Comparison of ENCODE assay signal across 12 cellular contexts in genomic region chr12:19018302-19018980, GRCh38.
A peak's percentile ranks its signal among the peaks of the same experiment; 100 is the strongest.
DNase-seq lines count a peak whose midpoint lies in the region; ATAC-seq and TF ChIP-seq lines count a peak whose summit lies in the region.
"Had no signal": no experiment of that assay in that cellular context is flagged by ENCODE, and none has a peak within 500 bp of the region (broad histone marks: within the 10 kb centered on the region; RNA-seq: fewer than 3 reads in every experiment).

No MANE protein-coding gene starts in this region.

- no peaks in the 10 kb centered on the region for H3K36me3 Mint-ChIP-seq in stimulated activated effector memory CD8-positive, alpha-beta T cell treated with anti-CD3 and anti-CD28 coated beads, Interleukin-12 subunit alpha, Interleukin-12 subunit beta, amount 100 ng/mL, for 72 hours

- peaks cover 4% of the 10 kb centered on the region for H3K4me1 ChIP-seq in right cardiac atrium (ENCODE audit: control insufficient read depth, insufficient read depth, low read length)
- H3K4me1 ChIP-seq in aorta (ENCODE audit: control insufficient read depth in 1 of 2, insufficient read depth in 2 of 2, low read length in 2 of 2) = peaks cover 0 to 3% of the 10 kb centered on the region in 2 donors

- 43% methylated on average over 1 of the region's 1 CpG for WGBS in right cardiac atrium
- WGBS in aorta, 2 donors = 0 to 9% methylated on average over 1 of the region's 1 CpG

- intact Hi-C loops in right cardiac atrium (cut with DNase I) (no loop called here), aorta (cut with DNase I) (no loop called here)

- ATAC-seq in right cardiac atrium (peak; percentile 68 to 82), aorta (ENCODE audit: low FRiP score) (no peak), GM18867 (IDR thresholded peaks at IDR 0.05; ENCODE audit: unreplicated experiment) (no peak)
- ATAC-seq in stimulated activated effector memory CD8-positive, alpha-beta T cell treated with anti-CD3 and anti-CD28 coated beads, Interleukin-12 subunit alpha, Interleukin-12 subunit beta, amount 100 ng/mL, for 72 hours = no peak

- H3K4me1 Mint-ChIP-seq in stimulated activated effector memory CD8-positive, alpha-beta T cell treated with anti-CD3 and anti-CD28 coated beads, Interleukin-12 subunit alpha, Interleukin-12 subunit beta, amount 100 ng/mL, for 72 hours = no peaks in the 10 kb centered on the region

- TF ChIP-seq CTCF in astrocyte of the spinal cord (IDR thresholded peaks at IDR 0.05; ENCODE audit: low read depth, low read length) = no peak

- no peaks in the 10 kb centered on the region for H3K27me3 ChIP-seq in right cardiac atrium (ENCODE audit: control insufficient read depth, insufficient read depth)
- no peaks in the 10 kb centered on the region for H3K27me3 ChIP-seq in aorta (ENCODE audit: control insufficient read depth in 1 of 2, insufficient read depth in 2 of 2, low read length in 1 of 2)
- H3K27me3 ChIP-seq: dorsolateral prefrontal cortex had no signal

- no peak overlapping the region for H3K27ac Mint-ChIP-seq in stimulated activated effector memory CD8-positive, alpha-beta T cell treated with anti-CD3 and anti-CD28 coated beads, Interleukin-12 subunit alpha, Interleukin-12 subunit beta, amount 100 ng/mL, for 72 hours

- no peaks in the 10 kb centered on the region for H3K9me3 Mint-ChIP-seq in stimulated activated effector memory CD8-positive, alpha-beta T cell treated with anti-CD3 and anti-CD28 coated beads, Interleukin-12 subunit alpha, Interleukin-12 subunit beta, amount 100 ng/mL, for 72 hours

- in situ Hi-C loops in astrocyte of the spinal cord (cut with HindIII; ENCODE audit: low sequenced_read_pairs) = no loop called here

- H3K27ac ChIP-seq in right cardiac atrium (ENCODE audit: low read length) = no peak overlapping the region
- H3K27ac ChIP-seq in aorta (ENCODE audit: low read depth in 1 of 2, low read length in 2 of 2) = no peak overlapping the region
- H3K27ac ChIP-seq: dorsolateral prefrontal cortex, KMS-11 had no signal

- no peak overlapping the region for H3K4me3 Mint-ChIP-seq in stimulated activated effector memory CD8-positive, alpha-beta T cell treated with anti-CD3 and anti-CD28 coated beads, Interleukin-12 subunit alpha, Interleukin-12 subunit beta, amount 100 ng/mL, for 72 hours

- H3K4me3 ChIP-seq in astrocyte of the spinal cord (ENCODE audit: low read depth, low read length) (no peak overlapping the region), right cardiac atrium (ENCODE audit: low read length) (no peak overlapping the region), aorta (ENCODE audit: low read length in 2 of 2) (no peak overlapping the region)
- H3K4me3 ChIP-seq: dorsolateral prefrontal cortex had no signal

- H3K9me3 ChIP-seq in right cardiac atrium (ENCODE audit: control insufficient read depth, low read length) (no peaks in the 10 kb centered on the region), aorta (ENCODE audit: control insufficient read depth, low read length) (no peaks in the 10 kb centered on the region)

- no peaks in the 10 kb centered on the region for H3K36me3 ChIP-seq in aorta (ENCODE audit: control insufficient read depth in 1 of 2, insufficient read depth in 2 of 2, low read length in 1 of 2)

- DNase-seq in HCEC 1CT (peak; percentile 88), astrocyte of the spinal cord (ENCODE audit: low read depth, low spot score) (peak; percentile 85), right cardiac atrium (no peak), stromal cell of bone marrow (ENCODE audit: low read depth) (peak; percentile 36), aorta (no peak)
- DNase-seq in activated effector memory CD4-positive, alpha-beta T cell treated with anti-CD3 and anti-CD28 coated beads, Interleukin-2, amount 50 U/mL, for 16 hours = no peak
- DNase-seq in stimulated activated effector memory CD8-positive, alpha-beta T cell treated with anti-CD3 and anti-CD28 coated beads, Interleukin-12 subunit alpha, Interleukin-12 subunit beta, amount 100 ng/mL, for 72 hours (ENCODE audit: low spot score in 2 of 2) = no peak
- DNase-seq: activated CD4-positive, CD25-positive, alpha-beta regulatory T cell; dorsolateral prefrontal cortex; NCI-H2227 treated with DMSO at 0.1 percent for 48 hours had no signal

Comparison
In these comparisons a context has a peak if more than half of its experiments do, and no peak if none do; other contexts are left out.
1. DNase-seq: peak in HCEC 1CT (single experiment), astrocyte of the spinal cord (single experiment) and stromal cell of bone marrow (single experiment); none in right cardiac atrium (0 of 3), aorta (0 of 2), activated effector memory CD4-positive, alpha-beta T cell treated with anti-CD3 and anti-CD28 coated beads, Interleukin-2, amount 50 U/mL, for 16 hours (single experiment) and stimulated activated effector memory CD8-positive, alpha-beta T cell treated with anti-CD3 and anti-CD28 coated beads, Interleukin-12 subunit alpha, Interleukin-12 subunit beta, amount 100 ng/mL, for 72 hours (0 of 2).
2. ATAC-seq: peak in right cardiac atrium (2 of 2); none in aorta (single experiment), GM18867 (single experiment) and stimulated activated effector memory CD8-positive, alpha-beta T cell treated with anti-CD3 and anti-CD28 coated beads, Interleukin-12 subunit alpha, Interleukin-12 subunit beta, amount 100 ng/mL, for 72 hours (single experiment).